ENCODE assay signal across 8 cellular contexts in genomic region chr3:66220066-66220465, GRCh38. TPM values are rescaled to one million over a fixed set of nuclear protein-coding genes. Genes with fewer than 3 reads are reported as not detected.
DNase-seq lines count a peak whose midpoint lies in the region; ATAC-seq, FAIRE-seq and TF ChIP-seq lines count a peak whose summit lies in the region.

No MANE protein-coding gene starts in this region.

- intact Hi-C loops in heart left ventricle (cut with DNase I) (no loop called here), left cardiac atrium (cut with DNase I) (no loop called here), lower lobe of right lung (cut with DNase I) (no loop called here), uterus (cut with DNase I; ENCODE audit: low total_unique reads) (no loop called here)

- no peak for ATAC-seq in heart left ventricle
- no peak for ATAC-seq in left cardiac atrium
- no peak for ATAC-seq in lower lobe of right lung
- ATAC-seq in HG03439 (IDR thresholded peaks at IDR 0.05; ENCODE audit: unreplicated experiment): no peak

- H3K4me1 ChIP-seq in heart left ventricle (peaks cover 0 to 15% (median 9%) of the 10 kb centered on the region in 12 donors), adipocyte (ENCODE audit: control insufficient read depth, insufficient read depth, low read length) (peaks cover 7% of the 10 kb centered on the region), lower lobe of right lung (peaks cover 6% of the 10 kb centered on the region), uterus (no peaks in the 10 kb centered on the region)

- DNase-seq in heart left ventricle: no peak
- DNase-seq in left cardiac atrium: no peak
- peak; percentile 9 for DNase-seq in adipocyte (ENCODE audit: low read depth)
- DNase-seq in lower lobe of right lung: no peak
- no peak for DNase-seq in uterus
- DNase-seq in H4 (ENCODE audit: low spot score): no peak
- DNase-seq in H54 (ENCODE audit: insufficient read length, low spot score): no peak

- H3K27me3 ChIP-seq in heart left ventricle (no peaks in the 10 kb centered on the region), adipocyte (replicated peaks; ENCODE audit: control insufficient read depth, insufficient read depth, low read length) (no peaks in the 10 kb centered on the region), lower lobe of right lung (ENCODE audit: low read depth) (no peaks in the 10 kb centered on the region), uterus (no peaks in the 10 kb centered on the region)

- H3K36me3 ChIP-seq in heart left ventricle (peaks cover 0 to 12% (median 0%) of the 10 kb centered on the region in 9 donors), adipocyte (ENCODE audit: control insufficient read depth, insufficient read depth, low read length, severe bottlenecking) (peaks cover 5% of the 10 kb centered on the region), lower lobe of right lung (peaks cover 4% of the 10 kb centered on the region), uterus (no peaks in the 10 kb centered on the region)

- peak overlapping the region; percentile 59 to 80 (median 74) for H3K4me3 ChIP-seq in heart left ventricle
- peak overlapping the region; percentile 96 for H3K4me3 ChIP-seq in adipocyte (ENCODE audit: low read length)
- peak overlapping the region; percentile 76 for H3K4me3 ChIP-seq in lower lobe of right lung
- H3K4me3 ChIP-seq in uterus: peak overlapping the region; percentile 58 to 65

- peak overlapping the region in 6 of 12 donors; percentile 63 to 79 (median 72) for H3K27ac ChIP-seq in heart left ventricle
- H3K27ac ChIP-seq in lower lobe of right lung: peak overlapping the region; percentile 81
- H3K27ac ChIP-seq in uterus: peak overlapping the region; percentile 53 to 73

- TF ChIP-seq CTCF in heart left ventricle (IDR thresholded peaks at IDR 0.05): no peak
- no peak for TF ChIP-seq CTCF in lower lobe of right lung (IDR thresholded peaks at IDR 0.05)
- TF ChIP-seq CTCF in uterus (IDR thresholded peaks at IDR 0.05): no peak

- no peak for FAIRE-seq in H54 (lab: Jason Lieb, UNC)

- 23 to 27% (median 23%) methylated on average over 5 of the region's 5 CpGs for WGBS in heart left ventricle, 4 donors

- H3K9me3 ChIP-seq in heart left ventricle (no peaks in the 10 kb centered on the region), adipocyte (ENCODE audit: control insufficient read depth, low read length) (no peaks in the 10 kb centered on the region), lower lobe of right lung (no peaks in the 10 kb centered on the region), uterus (no peaks in the 10 kb centered on the region)

- TF ChIP-seq POLR2A in heart left ventricle (IDR thresholded peaks at IDR 0.05): no peak
- TF ChIP-seq POLR2A in uterus (IDR thresholded peaks at IDR 0.05): no peak
- no peak for TF ChIP-seq POLR2A in H54 (IDR thresholded peaks at IDR 0.05; ENCODE audit: low read depth, low read length)

- H3K9ac ChIP-seq in adipocyte (ENCODE audit: low read length): peak overlapping the region; percentile 87

RNA-seq across cellular contexts. Expression of gene SLC25A26, which starts 0.7 kb away (rescaled TPM):
- total RNA-seq in heart left ventricle (10 to 100 TPM; 20.0 to 42.2 (median 25.4) TPM), left cardiac atrium (10 to 100 TPM; 27.1 to 32.0 TPM), lower lobe of right lung (18.8 TPM), uterus (10 to 100 TPM; 10.6 to 24.9 (median 17.8) TPM)
- polyA plus RNA-seq in heart left ventricle: 10 to 100 TPM; 22.5 to 26.3 TPM
- total RNA-seq in H4 (2014; rRNA removed; shearing (Covaris generic)): 23.1 and 24.4 TPM in 2 replicates
